19 cellular contexts compared by ENCODE assay signal in genomic region chr2:226993171-226993570, GRCh38.
DNase-seq lines count a peak whose midpoint lies in the region; ATAC-seq, FAIRE-seq and TF ChIP-seq lines count a peak whose summit lies in the region.
"Had no signal": no experiment of that assay in that cellular context is flagged by ENCODE, and none has a peak within 500 bp of the region (broad histone marks: within the 10 kb centered on the region; RNA-seq: fewer than 3 reads in every experiment).

No MANE protein-coding gene starts in this region.

- DNase-seq in DMS 273 (lab: John Stamatoyannopoulos, UW; ENCODE audit: unreplicated experiment) (peak; percentile 66), bronchial epithelial cell (ENCODE audit: low read depth) (peak; percentile 60), foreskin keratinocyte (peak; percentile 34 to 53), globus pallidus (ENCODE audit: low spot score) (no peak), NCI-H1436 (lab: John Stamatoyannopoulos, UW) (no peak), omental fat pad (ENCODE audit: low spot score) (no peak)
- DNase-seq: Caco-2; CD4-positive, CD25-positive, alpha-beta regulatory T cell; CD8-positive, alpha-beta T cell; DMS53; DMS79 treated with DMSO at 0.1 percent for 48 hours; GF-D8; H9 had no signal

- ATAC-seq in foreskin keratinocyte (no peak), omental fat pad (ENCODE audit: low FRiP score) (no peak)
- ATAC-seq: CD8-positive, alpha-beta T cell; GM23338; HCT116 had no signal

- H3K36me3 ChIP-seq in bronchial epithelial cell (ENCODE audit: control insufficient read depth, insufficient read depth, low read length) = peaks cover 4% of the 10 kb centered on the region

- no peaks in the 10 kb centered on the region for H3K4me1 ChIP-seq in foreskin keratinocyte
- H3K4me1 ChIP-seq: Caco-2 had no signal

- H3K27ac ChIP-seq in foreskin keratinocyte = no peak overlapping the region
- H3K27ac ChIP-seq: BLaER1, C4-2B had no signal

- no peaks in the 10 kb centered on the region for H3K27me3 ChIP-seq in bronchial epithelial cell (ENCODE audit: control insufficient read depth, insufficient read depth, low read length)
- H3K27me3 ChIP-seq in foreskin keratinocyte = no peaks in the 10 kb centered on the region
- H3K27me3 ChIP-seq: BLaER1 had no signal

- TF ChIP-seq CTCF in bronchial epithelial cell (IDR thresholded peaks at IDR 0.05; ENCODE audit: insufficient read depth, low read length, severe bottlenecking) (no peak), foreskin keratinocyte (conservative IDR thresholded peaks at IDR 0.05) (no peak), omental fat pad (IDR thresholded peaks at IDR 0.05) (no peak)

- no peak overlapping the region for H3K4me3 ChIP-seq in bronchial epithelial cell (ENCODE audit: low read depth, low read length)
- H3K4me3 ChIP-seq: BLaER1, GM23338 had no signal

- FAIRE-seq in bronchial epithelial cell (lab: Jason Lieb, UNC) = no peak
- FAIRE-seq: GM12891, GM18507 had no signal

Comparison
In these comparisons a context has a peak if more than half of its experiments do, and no peak if none do; other contexts are left out.
1. DNase-seq: peak in DMS 273 (single experiment), bronchial epithelial cell (single experiment) and foreskin keratinocyte (2 of 2); none in globus pallidus (single experiment), NCI-H1436 (single experiment) and omental fat pad (single experiment).